In the genomic region with DNA sequence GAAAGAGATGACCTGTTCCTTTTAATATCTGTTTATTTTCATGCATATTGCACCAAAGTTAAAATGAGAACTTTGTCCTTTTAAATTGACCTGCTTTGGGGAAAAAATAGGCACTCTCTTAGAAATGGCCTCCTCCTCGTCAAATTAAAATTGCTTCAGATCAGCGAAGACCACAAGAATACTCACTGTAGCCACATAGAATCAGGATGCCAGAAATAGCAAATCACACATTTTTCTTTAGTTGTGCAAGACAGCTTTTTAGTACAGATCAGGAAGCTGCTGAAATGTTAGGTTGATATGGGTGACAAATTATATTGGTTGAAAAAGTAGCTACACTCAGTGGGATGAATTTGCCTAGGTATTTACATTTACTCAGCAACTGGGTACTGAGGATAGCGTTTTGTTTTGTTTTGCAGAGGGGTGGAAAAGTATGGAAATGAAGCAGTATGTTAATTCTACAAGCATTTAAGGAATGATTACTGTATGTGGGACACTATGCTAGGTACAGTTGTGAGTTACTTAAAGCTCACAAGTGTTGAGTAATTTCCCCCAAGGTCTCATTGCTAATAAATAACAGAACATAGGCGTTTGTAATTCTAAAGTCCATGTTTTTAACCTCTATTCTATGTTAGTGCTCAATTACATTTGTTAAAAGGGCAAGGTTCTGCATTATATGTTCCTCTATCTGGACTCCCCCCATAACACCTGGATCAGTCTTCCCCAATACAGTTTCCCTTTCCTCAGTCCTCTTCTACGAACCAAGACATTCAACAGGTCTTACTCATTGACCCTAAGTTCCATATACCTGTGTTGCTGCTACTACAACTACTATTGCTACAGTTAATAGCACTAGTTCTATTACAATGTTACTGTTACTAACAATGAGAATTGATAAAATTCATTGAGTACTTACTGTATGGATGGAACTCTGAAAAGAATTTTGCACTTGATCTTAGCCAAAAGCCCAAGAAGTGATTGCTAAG, we compare ENCODE assay signal across 2 cellular contexts.
A peak's percentile ranks its signal among the peaks of the same experiment; 100 is the strongest.
TF ChIP-seq lines count a peak whose summit lies in the region.

No MANE protein-coding gene starts in this region.

TF ChIP-seq in IMR-90, 13 proteins besides CTCF, POLR2A, EP300 and RAD21:
- TF ChIP-seq NFE2L2 (IDR thresholded peaks at IDR 0.05; ENCODE audit: low read depth, low read length) (no peak), CEBPB (IDR thresholded peaks at IDR 0.05; ENCODE audit: low read depth, low read length) (peak; percentile 82)

TF ChIP-seq in GM12891, 5 proteins besides CTCF, POLR2A, EP300 and RAD21:
- TF ChIP-seq TAF1 (IDR thresholded peaks at IDR 0.05; ENCODE audit: low read depth, low read length) (no peak), PAX5 (IDR thresholded peaks at IDR 0.05; ENCODE audit: insufficient read depth, low read length, severe bottlenecking) (no peak), SPI1 (IDR thresholded peaks at IDR 0.05; ENCODE audit: low read depth, low read length) (no peak), POLR2AphosphoS5 (IDR thresholded peaks at IDR 0.05; ENCODE audit: low read depth, low read length) (no peak), POU2F2 (IDR thresholded peaks at IDR 0.05; ENCODE audit: low read depth, low read length) (no peak)
TF ChIP-seq in GM12891: peak in this region for 0.
